8 cellular contexts compared by ENCODE assay signal in genomic region chr15:44427756-44428724, GRCh38. TPM values are rescaled to one million over a fixed set of nuclear protein-coding genes. Genes with fewer than 3 reads are reported as not detected.
DNase-seq lines count a peak whose midpoint lies in the region; ATAC-seq, FAIRE-seq and TF ChIP-seq lines count a peak whose summit lies in the region.

No MANE protein-coding gene starts in this region.

- H3K27me3 Mint-ChIP-seq in Caco-2 (ENCODE audit: insufficient read depth, unreplicated experiment): no peaks in the 10 kb centered on the region

- H4K91ac ChIP-seq in H1 (replicated peaks; ENCODE audit: insufficient read length, low read length): peak overlapping the region; percentile 78

- peak overlapping the region; percentile 99 for H2BK5ac ChIP-seq in H1 (ENCODE audit: low read depth, low read length)

- no peak overlapping the region for H2BK120ac ChIP-seq in H1 (replicated peaks; ENCODE audit: low read depth, low read length)

- no peak for TF ChIP-seq CTCF in Caco-2 (IDR thresholded peaks at IDR 0.05; ENCODE audit: insufficient read depth in 1 of 2, low read depth in 1 of 2, low read length in 1 of 2, severe bottlenecking in 1 of 2, unreplicated experiment in 1 of 2)
- TF ChIP-seq CTCF in H1 (IDR thresholded peaks at IDR 0.05; ENCODE audit: control extremely low read depth in 1 of 3, insufficient read depth in 1 of 3, low read depth in 1 of 3, low read length in 3 of 3): peak in 1 of 3 experiments; percentile 7; a peak in 1 of 4 replicates

- H3K23ac ChIP-seq in H1 (ENCODE audit: insufficient read length): no peak overlapping the region

- H3K79me2 ChIP-seq in H1 (ENCODE audit: control insufficient read depth in 1 of 2, insufficient read depth in 2 of 2, low read length in 2 of 2): peaks cover 40 to 56% of the 10 kb centered on the region in 2 experiments

- no peaks in the 10 kb centered on the region for H3K9me3 ChIP-seq in Caco-2
- no peaks in the 10 kb centered on the region for H3K9me3 ChIP-seq in H1 (ENCODE audit: insufficient read depth in 2 of 2, low read depth in 1 of 2, low read length in 1 of 2)
- no peaks in the 10 kb centered on the region for H3K9me3 ChIP-seq in mucosa of rectum (ENCODE audit: control insufficient read depth in 2 of 2, low read length in 2 of 2)

- peak overlapping the region; percentile 60 to 88 for H3K4me2 ChIP-seq in H1 (ENCODE audit: insufficient read depth in 1 of 2, low read depth in 2 of 2, low read length in 2 of 2)

- POLR2A ChIA-PET in Caco-2 (lab: Charles Lee): interaction anchor here (0.6 to 2.0 kb wide), 6 partner anchors 35 to 603 kb away, joined by 3 to 24 read pairs (median 4); partner anchors contain the start of genes EIF3J, GOLM2 and MFAP1
- POLR2A ChIA-PET in H1 (lab: Charles Lee; ENCODE audit: partially characterized antibody): interaction anchor here (0.5 to 3.1 kb wide), 31 partner anchors 8 to 498 kb away, joined by 3 to 32 read pairs (median 5); partner anchors contain the start of genes EIF3J and GOLM2

- no peaks in the 10 kb centered on the region for H3K36me3 ChIP-seq in Caco-2 (ENCODE audit: control insufficient read depth, insufficient read depth, low read length)
- peaks cover 0 to 2% (median 0%) of the 10 kb centered on the region in 4 experiments; a peak in 1 of 8 replicates for H3K36me3 ChIP-seq in H1 (ENCODE audit: control insufficient read depth in 2 of 4, insufficient read depth in 4 of 4, low read length in 3 of 4)
- H3K36me3 ChIP-seq in mucosa of rectum (ENCODE audit: control insufficient read depth in 2 of 2, insufficient read depth in 2 of 2, low read length in 2 of 2): no peaks in the 10 kb centered on the region

- peaks cover 8% of the 10 kb centered on the region for H3K4me1 Mint-ChIP-seq in Caco-2 (ENCODE audit: low read depth, unreplicated experiment)

- H3K79me1 ChIP-seq in H1 (ENCODE audit: low read depth, low read length): no peaks in the 10 kb centered on the region

- peak overlapping the region; percentile 67; the same call in 1 of the 2 replicates for H2BK15ac ChIP-seq in H1 (ENCODE audit: low read length)

- H3K9ac ChIP-seq in H1 (replicated peaks in 1 of 4; ENCODE audit: extremely low read depth in 1 of 4, low read depth in 3 of 4, low read length in 3 of 4) (peak overlapping the region; percentile 99 to 100 (median 100)), mucosa of rectum (ENCODE audit: low read depth in 1 of 2, low read length in 2 of 2) (peak overlapping the region; percentile 90 to 92)

- 2% methylated on average over 27 of the region's 27 CpGs; no CpG with 5 or more reads in 1 of the 2 experiments for WGBS in H1 (ENCODE audit: extremely low coverage in 1 of 2, insufficient coverage in 1 of 2, insufficient read length in 1 of 2, insufficient replicate concordance in 2 of 2, low coverage in 1 of 2, low lambda C conversion rate in 2 of 2, missing lambda C conversion rate in 1 of 2), 2 experiments

- peak overlapping the region; percentile 99 for H3K27ac Mint-ChIP-seq in Caco-2 (ENCODE audit: unreplicated experiment)

- H3K27me3 ChIP-seq in Caco-2 (replicated peaks; ENCODE audit: control insufficient read depth, insufficient read depth, low read length): no peaks in the 10 kb centered on the region
- no peaks in the 10 kb centered on the region for H3K27me3 ChIP-seq in H1 (replicated peaks in 1 of 4; ENCODE audit: control insufficient read depth in 3 of 4, extremely low read depth in 1 of 4, insufficient read depth in 3 of 4, low read length in 3 of 4)
- no peaks in the 10 kb centered on the region for H3K27me3 ChIP-seq in mucosa of rectum (ENCODE audit: control insufficient read depth in 2 of 2, insufficient read depth in 2 of 2, low read length in 2 of 2)

- peaks cover 25% of the 10 kb centered on the region for H3K36me3 Mint-ChIP-seq in Caco-2 (ENCODE audit: insufficient read depth, unreplicated experiment)

- H3K4ac ChIP-seq in H1 (replicated peaks; ENCODE audit: insufficient read length, low read depth, low read length): no peak overlapping the region

- H3K56ac ChIP-seq in H1 (replicated peaks; ENCODE audit: insufficient read length, low read depth, low read length): peak overlapping the region; percentile 63

- no peak for TF ChIP-seq RAD21 in H1 (IDR thresholded peaks at IDR 0.05 in 1 of 2, conservative IDR thresholded peaks at IDR 0.05 in 1 of 2; ENCODE audit: low read depth in 2 of 2, low read length in 2 of 2)

- H2AK5ac ChIP-seq in H1 (ENCODE audit: low read depth, low read length): no peak overlapping the region; the same call in 1 of the 2 replicates

- peaks cover 8% of the 10 kb centered on the region for H3K4me1 ChIP-seq in Caco-2
- H3K4me1 ChIP-seq in H1 (replicated peaks in 1 of 4; ENCODE audit: control insufficient read depth in 3 of 4, insufficient read depth in 4 of 4, low read length in 3 of 4): peaks cover 0 to 3% (median 0%) of the 10 kb centered on the region in 4 experiments; a peak in 1 of 7 replicates
- H3K4me1 ChIP-seq in mucosa of rectum (ENCODE audit: control insufficient read depth in 2 of 2, insufficient read depth in 2 of 2, low read length in 2 of 2): peaks cover 12 to 16% of the 10 kb centered on the region in 2 donors

- peak overlapping the region; percentile 96 for H4K5ac ChIP-seq in H1 (ENCODE audit: insufficient read length, low read depth, low read length)

- peak; percentile 18 to 84 for DNase-seq in Caco-2
- DNase-seq in RPMI7951 (ENCODE audit: low read depth): peak; percentile 78
- peak in 1 of 2 experiments; percentile 15 for DNase-seq in H1 (ENCODE audit: low read depth in 1 of 2, low spot score in 2 of 2)
- DNase-seq in HK-2 (ENCODE audit: unreplicated experiment): no peak
- DNase-seq in activated CD4-positive, alpha-beta T cell treated with anti-CD3 and anti-CD28 coated beads for 1 hour: no peak

- no peak overlapping the region for H3K14ac ChIP-seq in H1 (ENCODE audit: insufficient read length)

- H3K4me3 Mint-ChIP-seq in Caco-2 (ENCODE audit: unreplicated experiment): peak overlapping the region; percentile 97

- no peaks in the 10 kb centered on the region for H3K9me3 Mint-ChIP-seq in Caco-2 (ENCODE audit: unreplicated experiment)

- H2BK12ac ChIP-seq in H1 (ENCODE audit: low read depth, low read length): peak overlapping the region; percentile 95; the same call in 1 of the 2 replicates

- CTCF ChIA-PET in Caco-2 (lab: Charles Lee) (interaction anchor here (0.5 to 3.8 kb wide), 11 partner anchors 29 to 447 kb away, joined by 3 to 23 read pairs (median 3); partner anchors contain the start of genes EIF3J and GOLM2), H1 (lab: Charles Lee; ENCODE audit: partially characterized antibody) (interaction anchor here (0.7 to 2.4 kb wide), 11 partner anchors 9 to 436 kb away, joined by 3 to 9 read pairs (median 3); no protein-coding TSS in a partner anchor)

- H4K8ac ChIP-seq in H1 (ENCODE audit: extremely low read depth, insufficient read depth, low read length): peak overlapping the region; percentile 96; the same call in 1 of the 2 replicates

- H3K27ac ChIP-seq in H1 (ENCODE audit: low read depth, low read length) (peak overlapping the region; percentile 98), mucosa of rectum (ENCODE audit: low read depth in 2 of 2, low read length in 2 of 2) (peak overlapping the region; percentile 95 to 98)

- BruUV-seq in Caco-2 (replicated peaks; lab: Mats Ljungman, UMichigan): TSS peak; percentile 58

- intact Hi-C loops in Caco-2 (cut with micrococcal nuclease; ENCODE audit: unreplicated experiment): loop anchor here (1.0 to 2.0 kb wide), 3 partner anchors 34 to 139 kb away; partner anchors contain the start of gene GOLM2

- ATAC-seq in GM19372 (IDR thresholded peaks at IDR 0.05; ENCODE audit: low read depth, unreplicated experiment): peak; percentile 6
- ATAC-seq in HG03571 (IDR thresholded peaks at IDR 0.05; ENCODE audit: unreplicated experiment): peak; percentile 8

- H4K20me1 ChIP-seq in H1 (replicated peaks in 1 of 2; ENCODE audit: control insufficient read depth in 1 of 2, insufficient read depth in 2 of 2, low read length in 2 of 2): peaks cover 9 to 10% of the 10 kb centered on the region in 2 experiments

- TF ChIP-seq POLR2A in H1 (IDR thresholded peaks at IDR 0.05; ENCODE audit: control extremely low read depth in 1 of 2, low read depth in 2 of 2, low read length in 2 of 2): no peak

- FAIRE-seq in H1 (lab: Jason Lieb, UNC): no peak

- H2AFZ ChIP-seq in H1 (ENCODE audit: low read length): peak overlapping the region; percentile 52; the same call in 1 of the 2 replicates

- peak overlapping the region; percentile 94 for H3K18ac ChIP-seq in H1 (ENCODE audit: extremely low read depth, low read length)

- H3K23me2 ChIP-seq in H1 (ENCODE audit: low read depth, low read length): peaks cover 11% of the 10 kb centered on the region; the same call in 1 of the 2 replicates

- H3K4me3 ChIP-seq in Caco-2 (ENCODE audit: low read depth, low read length): peak overlapping the region; percentile 74
- peak overlapping the region; percentile 98 to 100 (median 99) for H3K4me3 ChIP-seq in H1 (ENCODE audit: extremely low read depth in 1 of 4, insufficient read depth in 2 of 4, low read depth in 3 of 4, low read length in 4 of 4)
- peak overlapping the region; percentile 91 to 94 for H3K4me3 ChIP-seq in mucosa of rectum (ENCODE audit: low read length in 2 of 2)

- no peak for TF ChIP-seq EP300 in H1 (IDR thresholded peaks at IDR 0.05; ENCODE audit: borderline replicate concordance in 1 of 2, low read depth in 2 of 2, low read length in 2 of 2)

- H2BK20ac ChIP-seq in H1 (ENCODE audit: low read length): no peak overlapping the region

TF ChIP-seq in H1, 55 proteins besides CTCF, POLR2A, EP300 and RAD21 (continues in another document):
- no peak; the same call in none of the 2 replicates for TF ChIP-seq TBP (IDR thresholded peaks at IDR 0.05; ENCODE audit: low read depth, low read length)
- TF ChIP-seq CTBP2 (IDR thresholded peaks at IDR 0.05; ENCODE audit: borderline replicate concordance, insufficient read depth, insufficient read length, low read length): no peak
- TF ChIP-seq SP4 (IDR thresholded peaks at IDR 0.05; ENCODE audit: low read length): no peak
- TF ChIP-seq SAP30 (IDR thresholded peaks at IDR 0.05; ENCODE audit: insufficient read depth, insufficient replicate concordance, low read length): peak; percentile 58

RNA-seq across cellular contexts. Expression of gene CTDSPL2, which starts 0.6 kb away (rescaled TPM):
- total RNA-seq in Caco-2 (2022): 55.9 and 60.8 TPM in 2 replicates
- 116 and 121 TPM in 2 replicates for total RNA-seq in RPMI7951 (2014; rRNA removed; shearing (Covaris generic))
- total RNA-seq in H1 (2021; fragmentation: NEBNext Ultra II Directional; extraction: Animal tissue kit (Norgen Biotek cat#: 25700)): 64.5 and 64.7 TPM in 2 replicates
- polyA plus RNA-seq in H1 (2011; rRNA removed): 12.1 and 25.2 TPM in 2 replicates
- 32.2 TPM for polyA plus RNA-seq in H1 (2011; cell fraction: cytosol; rRNA removed)
- 38.0 TPM for polyA plus RNA-seq in H1 (2011; cell fraction: nucleus; rRNA removed)
- 42.1 to 71.5 TPM (median 46.3 TPM) in 4 replicates for polyA plus RNA-seq in H1 (2012, experiment 1 of 2)
- polyA plus RNA-seq in H1 (2012, experiment 2 of 2): 1.7 TPM
- 46.4 TPM for polyA plus RNA-seq in H1 (2013, experiment 1 of 2)
- polyA plus RNA-seq in H1 (2013, experiment 2 of 2): 44.2 TPM
- 134 and 160 TPM in 2 replicates for polyA minus RNA-seq in H1 (2011; rRNA and poly(A)+ RNA removed)
- polyA minus RNA-seq in H1 (2011; cell fraction: cytosol; rRNA and poly(A)+ RNA removed): 56.2 TPM
- 225 TPM for polyA minus RNA-seq in H1 (2011; cell fraction: nucleus; rRNA and poly(A)+ RNA removed)

Comparison
In these comparisons a context has a peak if more than half of its experiments do, and no peak if none do; other contexts are left out.
1. DNase-seq: peak in Caco-2 (2 of 2) and RPMI7951 (single experiment); none in HK-2 (single experiment) and activated CD4-positive, alpha-beta T cell treated with anti-CD3 and anti-CD28 coated beads for 1 hour (single experiment).
2. Peak in every context shown above with its lines, with median percentiles within 50 percentile points of each other: H3K4me3 ChIP-seq.